Comparison of ENCODE assay signal across 12 cellular contexts in genomic region chr3:37956353-37957184, GRCh38. TPM values are rescaled to one million over a fixed set of nuclear protein-coding genes. Genes with fewer than 3 reads are reported as not detected.
DNase-seq lines count a peak whose midpoint lies in the region; ATAC-seq and TF ChIP-seq lines count a peak whose summit lies in the region.
"Had no signal": no experiment of that assay in that cellular context is flagged by ENCODE, and none has a peak within 500 bp of the region (broad histone marks: within the 10 kb centered on the region; RNA-seq: fewer than 3 reads in every experiment).

No MANE protein-coding gene starts in this region.

- 47 to 61% methylated on average over 2 of the region's 2 CpGs for WGBS in heart right ventricle, 2 donors

- peak in 1 of 8 donors; percentile 67 for ATAC-seq in heart right ventricle
- no peak for ATAC-seq in Right ventricle myocardium superior (ENCODE audit: poor library complexity)
- ATAC-seq in naive thymus-derived CD8-positive, alpha-beta T cell = peak; percentile 11 to 32
- no peak for ATAC-seq in HG03457 (IDR thresholded peaks at IDR 0.05; ENCODE audit: unreplicated experiment)
- ATAC-seq: activated CD4-positive, CD25-positive, alpha-beta regulatory T cell treated with anti-CD3 and anti-CD28 coated beads, Interleukin-2, amount 50 U/mL, for 24 hours had no signal

- no peak for DNase-seq in heart right ventricle
- DNase-seq in Right ventricle myocardium superior = no peak
- peak in 2 of 10 donors; percentile 16 to 43 for DNase-seq in naive thymus-derived CD8-positive, alpha-beta T cell
- peak in 1 of 2 donors; percentile 10 for DNase-seq in uterus
- no peak for DNase-seq in UCSD-AML1 (lab: John Stamatoyannopoulos, UW; ENCODE audit: unreplicated experiment)
- no peak for DNase-seq in brain microvascular endothelial cell
- DNase-seq: C1 segment of cervical spinal cord, MG63 had no signal

- H3K4me3 ChIP-seq in heart right ventricle (peak overlapping the region in 1 of 10 donors; percentile 0), uterus (no peak overlapping the region), brain microvascular endothelial cell (ENCODE audit: low read depth, low read length) (no peak overlapping the region)
- H3K4me3 ChIP-seq: MG63 had no signal

- peaks cover 4 to 61% (median 36%) of the 10 kb centered on the region in 9 donors for H3K4me1 ChIP-seq in heart right ventricle
- peaks cover 0 to 9% of the 10 kb centered on the region in 2 donors for H3K4me1 ChIP-seq in uterus

- intact Hi-C loops in heart right ventricle (cut with DNase I) (no loop called here), Right ventricle myocardium superior (cut with DNase I) (no loop called here), uterus (cut with DNase I; ENCODE audit: low total_unique reads) (no loop called here)

- POLR2A ChIA-PET in naive thymus-derived CD8-positive, alpha-beta T cell (lab: Charles Lee) = interaction anchor here (1.2 kb wide), 1 partner anchor 49 kb away, joined by 3 read pairs; no protein-coding TSS in a partner anchor

- peaks cover 0 to 8% (median 0%) of the 10 kb centered on the region in 11 donors for H3K9me3 ChIP-seq in heart right ventricle
- H3K9me3 ChIP-seq in uterus = no peaks in the 10 kb centered on the region

- no peaks in the 10 kb centered on the region for H3K36me3 Mint-ChIP-seq in naive thymus-derived CD8-positive, alpha-beta T cell

- H3K27ac ChIP-seq in heart right ventricle (peak overlapping the region; percentile 57 to 75 (median 66)), cingulate gyrus (ENCODE audit: low read depth, low read length) (peak overlapping the region; percentile 39), uterus (peak overlapping the region; percentile 33 to 77), brain microvascular endothelial cell (no peak overlapping the region)

- in situ Hi-C loops in brain microvascular endothelial cell (cut with HindIII; ENCODE audit: low pct_ligation_motif_present, low sequenced_read_pairs) = no loop called here

- peak overlapping the region; percentile 79 to 96 (median 92) for H3K27ac Mint-ChIP-seq in naive thymus-derived CD8-positive, alpha-beta T cell

- no peaks in the 10 kb centered on the region for H3K27me3 ChIP-seq in heart right ventricle
- no peaks in the 10 kb centered on the region for H3K27me3 ChIP-seq in uterus
- H3K27me3 ChIP-seq in brain microvascular endothelial cell (replicated peaks) = no peaks in the 10 kb centered on the region
- H3K27me3 ChIP-seq: MG63 had no signal

- H3K9me3 Mint-ChIP-seq in naive thymus-derived CD8-positive, alpha-beta T cell = no peaks in the 10 kb centered on the region
- H3K9me3 Mint-ChIP-seq: neural crest cell had no signal

- TF ChIP-seq CTCF in heart right ventricle (IDR thresholded peaks at IDR 0.05) (no peak), uterus (IDR thresholded peaks at IDR 0.05) (no peak), brain microvascular endothelial cell (IDR thresholded peaks at IDR 0.05; ENCODE audit: low read depth, low read length, missing control alignments) (no peak)

- H3K36me3 ChIP-seq in heart right ventricle (peaks cover 0 to 17% (median 0%) of the 10 kb centered on the region in 9 donors), uterus (no peaks in the 10 kb centered on the region), brain microvascular endothelial cell (replicated peaks) (no peaks in the 10 kb centered on the region)

- H3K4me1 Mint-ChIP-seq in naive thymus-derived CD8-positive, alpha-beta T cell = peaks cover 13 to 31% (median 26%) of the 10 kb centered on the region in 4 donors

- TF ChIP-seq POLR2A in uterus (IDR thresholded peaks at IDR 0.05) = no peak

- H3K27me3 Mint-ChIP-seq in naive thymus-derived CD8-positive, alpha-beta T cell = no peaks in the 10 kb centered on the region

- peak overlapping the region in 8 of 10 donors; percentile 23 to 84 (median 52) for H3K4me3 Mint-ChIP-seq in naive thymus-derived CD8-positive, alpha-beta T cell
- H3K4me3 Mint-ChIP-seq: neural crest cell had no signal

RNA-seq across cellular contexts. Expression of gene VILL, which starts 34.0 kb away (rescaled TPM):
- total RNA-seq in heart right ventricle (1 to 10 TPM; 1.2 to 3.7 (median 2.1) TPM), Right ventricle myocardium superior (4.0 TPM), uterus (10 to 100 TPM in 1 of 4 donors, 1 to 10 TPM in 3; 1.8 to 18.7 (median 6.3) TPM)
- polyA plus RNA-seq in heart right ventricle = 1 to 10 TPM; 4.8 to 6.4 TPM
- 10 to 100 TPM; 41.0 to 41.9 TPM for total RNA-seq in naive thymus-derived CD8-positive, alpha-beta T cell
- 10 to 100 TPM; 12.3 to 21.6 (median 16.0) TPM for polyA plus RNA-seq in naive thymus-derived CD8-positive, alpha-beta T cell

Comparison
In these comparisons a context has a peak if more than half of its experiments do, and no peak if none do; other contexts are left out.
1. ATAC-seq: peak in naive thymus-derived CD8-positive, alpha-beta T cell (2 of 2); none in Right ventricle myocardium superior (single experiment) and HG03457 (single experiment).